ENCODE assay signal across 1 cellular context in genomic region chr7:138170298-138170697, GRCh38.
TF ChIP-seq lines count a peak whose summit lies in the region.

No MANE protein-coding gene starts in this region.

TF ChIP-seq in HepG2, 621 proteins besides CTCF, POLR2A, EP300 and RAD21 (continued from another document):
- TF ChIP-seq, protein P1, sequence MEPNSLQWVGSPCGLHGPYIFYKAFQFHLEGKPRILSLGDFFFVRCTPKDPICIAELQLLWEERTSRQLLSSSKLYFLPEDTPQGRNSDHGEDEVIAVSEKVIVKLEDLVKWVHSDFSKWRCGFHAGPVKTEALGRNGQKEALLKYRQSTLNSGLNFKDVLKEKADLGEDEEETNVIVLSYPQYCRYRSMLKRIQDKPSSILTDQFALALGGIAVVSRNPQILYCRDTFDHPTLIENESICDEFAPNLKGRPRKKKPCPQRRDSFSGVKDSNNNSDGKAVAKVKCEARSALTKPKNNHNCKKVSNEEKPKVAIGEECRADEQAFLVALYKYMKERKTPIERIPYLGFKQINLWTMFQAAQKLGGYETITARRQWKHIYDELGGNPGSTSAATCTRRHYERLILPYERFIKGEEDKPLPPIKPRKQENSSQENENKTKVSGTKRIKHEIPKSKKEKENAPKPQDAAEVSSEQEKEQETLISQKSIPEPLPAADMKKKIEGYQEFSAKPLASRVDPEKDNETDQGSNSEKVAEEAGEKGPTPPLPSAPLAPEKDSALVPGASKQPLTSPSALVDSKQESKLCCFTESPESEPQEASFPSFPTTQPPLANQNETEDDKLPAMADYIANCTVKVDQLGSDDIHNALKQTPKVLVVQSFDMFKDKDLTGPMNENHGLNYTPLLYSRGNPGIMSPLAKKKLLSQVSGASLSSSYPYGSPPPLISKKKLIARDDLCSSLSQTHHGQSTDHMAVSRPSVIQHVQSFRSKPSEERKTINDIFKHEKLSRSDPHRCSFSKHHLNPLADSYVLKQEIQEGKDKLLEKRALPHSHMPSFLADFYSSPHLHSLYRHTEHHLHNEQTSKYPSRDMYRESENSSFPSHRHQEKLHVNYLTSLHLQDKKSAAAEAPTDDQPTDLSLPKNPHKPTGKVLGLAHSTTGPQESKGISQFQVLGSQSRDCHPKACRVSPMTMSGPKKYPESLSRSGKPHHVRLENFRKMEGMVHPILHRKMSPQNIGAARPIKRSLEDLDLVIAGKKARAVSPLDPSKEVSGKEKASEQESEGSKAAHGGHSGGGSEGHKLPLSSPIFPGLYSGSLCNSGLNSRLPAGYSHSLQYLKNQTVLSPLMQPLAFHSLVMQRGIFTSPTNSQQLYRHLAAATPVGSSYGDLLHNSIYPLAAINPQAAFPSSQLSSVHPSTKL (CRISPR knock-in tag; IDR thresholded peaks at IDR 0.05) = peak; percentile 36; the same call in 1 of the 2 replicates
- TF ChIP-seq TCF7 (IDR thresholded peaks at IDR 0.05; ENCODE audit: low read depth) (peak; percentile 17; the same call in 1 of the 2 replicates), ZNF281 (CRISPR knock-in tag; IDR thresholded peaks at IDR 0.05; ENCODE audit: borderline replicate concordance) (peak; percentile 95), ZNF788 (CRISPR knock-in tag; IDR thresholded peaks at IDR 0.05; ENCODE audit: borderline replicate concordance) (no peak)
